1 cellular context compared by ENCODE assay signal in genomic region chr3:141769171-141769894, GRCh38.
TF ChIP-seq lines count a peak whose summit lies in the region.

No MANE protein-coding gene starts in this region.

TF ChIP-seq in IMR-90, 13 proteins besides CTCF, POLR2A, EP300 and RAD21 (continued from another document):
- TF ChIP-seq MAFK (IDR thresholded peaks at IDR 0.05; ENCODE audit: low read depth, low read length): no peak
- TF ChIP-seq BHLHE40 (IDR thresholded peaks at IDR 0.05; ENCODE audit: low read depth, low read length): no peak
- TF ChIP-seq ELK1 (IDR thresholded peaks at IDR 0.05; ENCODE audit: borderline replicate concordance, low read depth, low read length): no peak
